In genomic region chr15:99252326-99252725, GRCh38 we compare ENCODE assay signal across 8 cellular contexts. TPM values are rescaled to one million over a fixed set of nuclear protein-coding genes. Genes with fewer than 3 reads are reported as not detected.
A peak's percentile ranks its signal among the peaks of the same experiment; 100 is the strongest.
DNase-seq lines count a peak whose midpoint lies in the region; ATAC-seq and TF ChIP-seq lines count a peak whose summit lies in the region.

No MANE protein-coding gene starts in this region.

- peaks cover 0 to 6% (median 0%) of the 10 kb centered on the region in 7 donors for H3K9me3 Mint-ChIP-seq in CD4-positive, CD25-positive, alpha-beta regulatory T cell
- no peaks in the 10 kb centered on the region for H3K9me3 Mint-ChIP-seq in dendritic cell treated with granulocyte-macrophage colony-stimulating factor and Interleukin-4, amounts not matched to agents 40 ng/mL and 50 ng/mL, for 4 days
- H3K9me3 Mint-ChIP-seq in neural crest cell = no peaks in the 10 kb centered on the region

- H3K4me1 ChIP-seq in CD4-positive, CD25-positive, alpha-beta regulatory T cell (ENCODE audit: control insufficient read depth, insufficient read depth, low read length, poor library complexity, severe bottlenecking) = peaks cover 17% of the 10 kb centered on the region

- H3K4me1 Mint-ChIP-seq in CD4-positive, CD25-positive, alpha-beta regulatory T cell = peaks cover 23 to 30% (median 27%) of the 10 kb centered on the region in 4 donors
- peaks cover 20% of the 10 kb centered on the region for H3K4me1 Mint-ChIP-seq in dendritic cell treated with granulocyte-macrophage colony-stimulating factor and Interleukin-4, amounts not matched to agents 40 ng/mL and 50 ng/mL, for 4 days (ENCODE audit: low read depth)
- H3K4me1 Mint-ChIP-seq in neural crest cell = peaks cover 27% of the 10 kb centered on the region

- TF ChIP-seq CTCF in neural crest cell (conservative IDR thresholded peaks at IDR 0.05) = no peak

- H3K27me3 Mint-ChIP-seq in CD4-positive, CD25-positive, alpha-beta regulatory T cell = peaks cover 4% of the 10 kb centered on the region
- no peaks in the 10 kb centered on the region for H3K27me3 Mint-ChIP-seq in dendritic cell treated with granulocyte-macrophage colony-stimulating factor and Interleukin-4, amounts not matched to agents 40 ng/mL and 50 ng/mL, for 4 days
- H3K27me3 Mint-ChIP-seq in neural crest cell (ENCODE audit: low read depth) = no peaks in the 10 kb centered on the region

- H3K36me3 Mint-ChIP-seq in CD4-positive, CD25-positive, alpha-beta regulatory T cell = peaks cover 2% of the 10 kb centered on the region
- peaks cover 1% of the 10 kb centered on the region for H3K36me3 Mint-ChIP-seq in dendritic cell treated with granulocyte-macrophage colony-stimulating factor and Interleukin-4, amounts not matched to agents 40 ng/mL and 50 ng/mL, for 4 days (ENCODE audit: low read depth)
- H3K36me3 Mint-ChIP-seq in neural crest cell (ENCODE audit: low read depth) = peaks cover 5% of the 10 kb centered on the region

- peaks cover 0 to 4% of the 10 kb centered on the region in 2 experiments for H3K9me3 ChIP-seq in CD4-positive, CD25-positive, alpha-beta regulatory T cell (ENCODE audit: control insufficient read depth in 2 of 2, low read length in 2 of 2)

- H3K27me3 ChIP-seq in CD4-positive, CD25-positive, alpha-beta regulatory T cell (ENCODE audit: control insufficient read depth, insufficient read depth, low read length) = no peaks in the 10 kb centered on the region

- intact Hi-C loops in dendritic cell treated with granulocyte-macrophage colony-stimulating factor and Interleukin-4, amounts not matched to agents 40 ng/mL and 50 ng/mL, for 4 days (cut with micrococcal nuclease) = loop anchor here (5.0 kb wide), 2 partner anchors 600 to 1290 kb away; partner anchors contain the start of gene ARRDC4

- H3K36me3 ChIP-seq in CD4-positive, CD25-positive, alpha-beta regulatory T cell (ENCODE audit: control insufficient read depth, insufficient read depth, low read length) = peaks cover 7% of the 10 kb centered on the region

- H3K4me3 ChIP-seq in CD4-positive, CD25-positive, alpha-beta regulatory T cell (ENCODE audit: low read depth, low read length) = peak overlapping the region; percentile 81

- H3K27ac ChIP-seq in CD4-positive, CD25-positive, alpha-beta regulatory T cell (ENCODE audit: insufficient read depth, low read length, poor library complexity, severe bottlenecking) = no peak overlapping the region

- H3K4me3 Mint-ChIP-seq in CD4-positive, CD25-positive, alpha-beta regulatory T cell = peak overlapping the region in 3 of 4 donors; percentile 93 to 97 (median 94)
- H3K4me3 Mint-ChIP-seq in dendritic cell treated with granulocyte-macrophage colony-stimulating factor and Interleukin-4, amounts not matched to agents 40 ng/mL and 50 ng/mL, for 4 days = no peak overlapping the region
- H3K4me3 Mint-ChIP-seq in neural crest cell = peak overlapping the region; percentile 94

- peak overlapping the region in 2 of 3 donors; percentile 89 for H3K27ac Mint-ChIP-seq in CD4-positive, CD25-positive, alpha-beta regulatory T cell
- H3K27ac Mint-ChIP-seq in dendritic cell treated with granulocyte-macrophage colony-stimulating factor and Interleukin-4, amounts not matched to agents 40 ng/mL and 50 ng/mL, for 4 days = peak overlapping the region; percentile 89
- H3K27ac Mint-ChIP-seq in neural crest cell (ENCODE audit: unreplicated experiment) = no peak overlapping the region

- ATAC-seq in CD4-positive, CD25-positive, alpha-beta regulatory T cell (ENCODE audit: low read depth in 2 of 2) = no peak
- ATAC-seq in activated CD4-positive, CD25-positive, alpha-beta regulatory T cell treated with anti-CD3 and anti-CD28 coated beads, Interleukin-2, amount 50 U/mL, for 24 hours = no peak
- ATAC-seq in GM21529 (IDR thresholded peaks at IDR 0.05; ENCODE audit: unreplicated experiment) = no peak

- in situ Hi-C loops in KBM-7 (cut with MboI; ENCODE audit: low pct_unique_long_range_greater_than_20kb, low sequenced_read_pairs) = no loop called here

- peak in 1 of 3 donors; percentile 18 for DNase-seq in CD4-positive, CD25-positive, alpha-beta regulatory T cell
- peak; percentile 5 for DNase-seq in KBM-7
- DNase-seq in neural crest cell (ENCODE audit: low read depth, low spot score) = no peak
- DNase-seq in stimulated activated naive CD4-positive, alpha-beta T cell (lab: John Stamatoyannopoulos, UW) = no peak
- DNase-seq in DMS53 (lab: John Stamatoyannopoulos, UW) = no peak

RNA-seq across cellular contexts. Expression of gene LRRC28, which starts 1.0 kb away (rescaled TPM):
- 12.5 TPM for total RNA-seq in CD4-positive, CD25-positive, alpha-beta regulatory T cell
- polyA plus RNA-seq in CD4-positive, CD25-positive, alpha-beta regulatory T cell = 10 to 100 TPM; 23.3 to 43.3 (median 32.3) TPM
- total RNA-seq in neural crest cell = 28.8 and 34.4 TPM in 2 replicates

RNA-seq across cellular contexts. Expression of gene TTC23, which starts 2.9 kb away (rescaled TPM):
- 0.67 TPM for total RNA-seq in CD4-positive, CD25-positive, alpha-beta regulatory T cell
- polyA plus RNA-seq in CD4-positive, CD25-positive, alpha-beta regulatory T cell = under 1 TPM in 2 of 4 donors, not detected in 2; 0.56 to 0.60 TPM
- 25.7 and 33.0 TPM in 2 replicates for total RNA-seq in neural crest cell

Comparison
In these comparisons a context has a peak if more than half of its experiments do, and no peak if none do; other contexts are left out.
1. RNA of gene TTC23, which starts 2.9 kb away (total RNA-seq): 25.7 to 33.0 TPM in neural crest cell; 0.67 TPM in CD4-positive, CD25-positive, alpha-beta regulatory T cell (single experiment); every median in the first group is over 10 times any median in the second.